In genomic region chr9:113514748-113515147, GRCh38 we compare ENCODE assay signal across 16 cellular contexts.
"Had no signal": no experiment of that assay in that cellular context is flagged by ENCODE, and none has a peak within 500 bp of the region (broad histone marks: within the 10 kb centered on the region; RNA-seq: fewer than 3 reads in every experiment).

No MANE protein-coding gene starts in this region.

- H3K4me3 ChIP-seq: thyroid gland, uterus had no signal

- DNase-seq: activated CD4-positive, alpha-beta memory T cell treated with anti-CD3 and anti-CD28 coated beads for 36 hours; activated CD4-positive, CD25-positive, alpha-beta regulatory T cell treated with anti-CD3 and anti-CD28 coated beads, Interleukin-2, amount 50 U/mL, for 72 hours; activated CD8-positive, alpha-beta memory T cell treated with anti-CD3 and anti-CD28 coated beads, Interleukin-2, amount 50 U/mL, for 4 hours; activated naive CD4-positive, alpha-beta T cell treated with anti-CD3 and anti-CD28 coated beads for 36 hours; amygdala; brain microvascular endothelial cell; cerebellar nuclear complex; erythroblast; kidney; mesendoderm; right cardiac atrium; small intestine; thyroid gland; uterus had no signal

- ATAC-seq: right cardiac atrium had no signal

- H3K4me1 ChIP-seq: uterus had no signal

- H3K27ac Mint-ChIP-seq: activated naive CD4-positive, alpha-beta T cell treated with anti-CD3 and anti-CD28 coated beads for 36 hours; dendritic cell treated with granulocyte-macrophage colony-stimulating factor and Interleukin-4, amounts not matched to agents 40 ng/mL and 50 ng/mL, for 4 days had no signal

- H3K9me3 Mint-ChIP-seq: activated CD4-positive, alpha-beta memory T cell treated with anti-CD3 and anti-CD28 coated beads for 36 hours; activated naive CD4-positive, alpha-beta T cell treated with anti-CD3 and anti-CD28 coated beads for 36 hours; activated T-helper 1 cell treated with anti-CD3 and anti-CD28 coated beads, Interleukin-12 subunit alpha, Interleukin-12 subunit beta, Interleukin-2, Interleukin-4 antibody, amounts not matched to agents 30 ng/mL and 10 ng/mL and 1 ng/mL, durations not matched to agents 14 hours and 24 hours and 36 hours; dendritic cell treated with granulocyte-macrophage colony-stimulating factor and Interleukin-4, amounts not matched to agents 40 ng/mL and 50 ng/mL, for 4 days had no signal

- H3K9me3 ChIP-seq: thyroid gland, uterus had no signal

- H3K36me3 ChIP-seq: brain microvascular endothelial cell, thyroid gland, uterus had no signal

- H3K27me3 ChIP-seq: brain microvascular endothelial cell, thyroid gland, uterus had no signal

- H3K4me3 Mint-ChIP-seq: activated CD4-positive, alpha-beta memory T cell treated with anti-CD3 and anti-CD28 coated beads for 36 hours; activated naive CD4-positive, alpha-beta T cell treated with anti-CD3 and anti-CD28 coated beads for 36 hours; activated T-helper 1 cell treated with anti-CD3 and anti-CD28 coated beads, Interleukin-12 subunit alpha, Interleukin-12 subunit beta, Interleukin-2, Interleukin-4 antibody, amounts not matched to agents 30 ng/mL and 10 ng/mL and 1 ng/mL, durations not matched to agents 14 hours and 24 hours and 36 hours; dendritic cell treated with granulocyte-macrophage colony-stimulating factor and Interleukin-4, amounts not matched to agents 40 ng/mL and 50 ng/mL, for 4 days had no signal

- H3K27ac ChIP-seq: brain microvascular endothelial cell, thyroid gland, uterus had no signal
